Comparison of ENCODE assay signal across 11 cellular contexts in genomic region chr21:33374874-33375644, GRCh38. TPM values are rescaled to one million over a fixed set of nuclear protein-coding genes. Genes with fewer than 3 reads are reported as not detected.
DNase-seq lines count a peak whose midpoint lies in the region; ATAC-seq, FAIRE-seq and TF ChIP-seq lines count a peak whose summit lies in the region.
"Had no signal": no experiment of that assay in that cellular context is flagged by ENCODE, and none has a peak within 500 bp of the region (broad histone marks: within the 10 kb centered on the region; RNA-seq: fewer than 3 reads in every experiment).

No MANE protein-coding gene starts in this region.

- no peaks in the 10 kb centered on the region for H4K20me1 ChIP-seq in GM12878 (ENCODE audit: control insufficient read depth, insufficient read depth)

- CTCF ChIA-PET in HEK293T (lab: Yijun Ruan, JAX) (no interaction called here), GM12878 (lab: Yijun Ruan, JAX) (interaction anchor here (0.7 to 5.9 kb wide), 17 partner anchors 9 to 177 kb away, joined by 3 to 75 read pairs (median 5); no protein-coding TSS in a partner anchor)
- CTCF ChIA-PET in activated naive CD4-positive, alpha-beta T cell treated with anti-CD3 and anti-CD28 coated beads for 36 hours (lab: Charles Lee): interaction anchor here (0.6 to 4.2 kb wide), 5 partner anchors 15 to 503 kb away, joined by 3 to 28 read pairs (median 11); no protein-coding TSS in a partner anchor

- no peaks in the 10 kb centered on the region for H3K79me2 ChIP-seq in GM12878 (ENCODE audit: control insufficient read depth, insufficient read depth, low read length)

- H2AFZ ChIP-seq in GM12878 (ENCODE audit: control insufficient read depth, low read depth, low read length): no peak overlapping the region; the same call in 1 of the 2 replicates

- peaks cover 1 to 6% of the 10 kb centered on the region in 2 donors for H3K36me3 Mint-ChIP-seq in CD14-positive monocyte
- peaks cover 4% of the 10 kb centered on the region for H3K36me3 Mint-ChIP-seq in natural killer cell treated with Interleukin-12 subunit alpha and Interleukin-12 subunit beta and Interleukin-15 and Interleukin-18, amount 100 ng/mL, for 72 hours
- H3K36me3 Mint-ChIP-seq in activated naive CD4-positive, alpha-beta T cell treated with anti-CD3 and anti-CD28 coated beads for 36 hours (ENCODE audit: low read depth): no peaks in the 10 kb centered on the region

- no peak overlapping the region for H3K27ac ChIP-seq in GM12878 (ENCODE audit: control insufficient read depth, insufficient read depth)

- peaks cover 3% of the 10 kb centered on the region for H3K9me3 ChIP-seq in GM12878 (replicated peaks; ENCODE audit: control insufficient read depth, insufficient read depth, low read length)

- H3K4me1 ChIP-seq in GM12878 (ENCODE audit: control insufficient read depth, insufficient read depth, low read length): peaks cover 22% of the 10 kb centered on the region

- no peak overlapping the region for H3K4me3 ChIP-seq in GM12878

- DNase-seq in CD14-positive monocyte (ENCODE audit: low spot score): no peak
- no peak for DNase-seq in HEK293T (ENCODE audit: extremely low spot score)
- no peak for DNase-seq in GM12878 (ENCODE audit: low read depth, low spot score)
- peak; percentile 51 for DNase-seq in natural killer cell treated with Interleukin-12 subunit alpha and Interleukin-12 subunit beta and Interleukin-15 and Interleukin-18, amount 100 ng/mL, for 72 hours (ENCODE audit: low spot score)
- DNase-seq in NCI-H510A (lab: John Stamatoyannopoulos, UW): no peak
- no peak for DNase-seq in activated naive CD4-positive, alpha-beta T cell treated with anti-CD3 and anti-CD28 coated beads for 36 hours
- DNase-seq in GDM1 (lab: John Stamatoyannopoulos, UW): no peak
- DNase-seq in activated CD8-positive, alpha-beta memory T cell treated with anti-CD3 and anti-CD28 coated beads, Interleukin-2, amount 50 U/mL, for 48 hours: no peak
- DNase-seq: cortex of kidney, NCI-H187 treated with DMSO at 0.1 percent for 48 hours had no signal

- SMC1A ChIA-PET in GM12878 (lab: Charles Lee; ENCODE audit: uncharacterized antibody, unreplicated experiment): interaction anchor here (0.9 to 5.7 kb wide), 15 partner anchors 10 to 178 kb away, joined by 3 to 39 read pairs (median 6); no protein-coding TSS in a partner anchor

- intact Hi-C loops in CD14-positive monocyte (cut with micrococcal nuclease) (loop anchor here in 1 of 2 donors (1.0 kb wide), 3 partner anchors 8 to 176 kb away; no protein-coding TSS in a partner anchor), GM12878 (cut with micrococcal nuclease; ENCODE audit: unreplicated experiment) (loop anchor here (1.0 kb wide), 1 partner anchor 176 kb away; no protein-coding TSS in a partner anchor)
- intact Hi-C loops in activated naive CD4-positive, alpha-beta T cell treated with anti-CD3 and anti-CD28 coated beads for 36 hours (cut with micrococcal nuclease): loop anchor here (1.0 to 2.0 kb wide), 3 partner anchors 14 to 175 kb away; no protein-coding TSS in a partner anchor

- no peak for TF ChIP-seq RAD21 in GM12878 (IDR thresholded peaks at IDR 0.05; ENCODE audit: insufficient read depth, low read depth, low read length)

- TF ChIP-seq EP300 in GM12878 (IDR thresholded peaks at IDR 0.05; ENCODE audit: borderline replicate concordance in 1 of 2, control insufficient read depth in 1 of 2, low read depth in 2 of 2, low read length in 2 of 2): no peak

- FAIRE-seq in GM12878 (lab: Jason Lieb, UNC): no peak

- BruUV-seq in GM12878 (replicated peaks; lab: Mats Ljungman, UMichigan): no TSS peak

- ATAC-seq in GM12878: peak; percentile 32
- no peak for ATAC-seq in natural killer cell treated with Interleukin-12 subunit alpha and Interleukin-12 subunit beta and Interleukin-15 and Interleukin-18, amount 100 ng/mL, for 72 hours

- peak; percentile 56 for TF ChIP-seq CTCF in CD14-positive monocyte (IDR thresholded peaks at IDR 0.05)
- TF ChIP-seq CTCF in GM12878 (IDR thresholded peaks at IDR 0.05 in 2 of 3, conservative IDR thresholded peaks at IDR 0.05 in 1 of 3; ENCODE audit: control insufficient read depth in 2 of 3, extremely low read depth in 1 of 3, insufficient read depth in 1 of 3, low read depth in 3 of 3, low read length in 3 of 3): no peak

- H3K27me3 ChIP-seq in GM12878 (replicated peaks in 1 of 2; ENCODE audit: control insufficient read depth in 2 of 2, insufficient read depth in 2 of 2, low read length in 1 of 2): no peaks in the 10 kb centered on the region

- H3K36me3 ChIP-seq in GM12878 (ENCODE audit: control insufficient read depth in 2 of 2, insufficient read depth in 2 of 2, low read length in 1 of 2): no peaks in the 10 kb centered on the region

- in situ Hi-C loops in GM12878 (cut with MboI): no loop called here

- no peak overlapping the region for H3K9ac ChIP-seq in GM12878 (ENCODE audit: control insufficient read depth, insufficient read depth, low read length)

- H3K4me3 Mint-ChIP-seq in CD14-positive monocyte: peak overlapping the region in 1 of 2 donors; percentile 22
- peak overlapping the region; percentile 16 for H3K4me3 Mint-ChIP-seq in natural killer cell treated with Interleukin-12 subunit alpha and Interleukin-12 subunit beta and Interleukin-15 and Interleukin-18, amount 100 ng/mL, for 72 hours
- H3K4me3 Mint-ChIP-seq in activated naive CD4-positive, alpha-beta T cell treated with anti-CD3 and anti-CD28 coated beads for 36 hours: no peak overlapping the region
- H3K4me3 Mint-ChIP-seq: stimulated activated naive CD8-positive, alpha-beta T cell treated with anti-CD3 and anti-CD28 coated beads, Interleukin-15, amount 100 ng/mL, for 72 hours had no signal

- peak overlapping the region; percentile 90 to 97 (median 95) for H3K27ac Mint-ChIP-seq in CD14-positive monocyte
- no peak overlapping the region for H3K27ac Mint-ChIP-seq in natural killer cell treated with Interleukin-12 subunit alpha and Interleukin-12 subunit beta and Interleukin-15 and Interleukin-18, amount 100 ng/mL, for 72 hours
- H3K27ac Mint-ChIP-seq in activated naive CD4-positive, alpha-beta T cell treated with anti-CD3 and anti-CD28 coated beads for 36 hours: no peak overlapping the region
- H3K27ac Mint-ChIP-seq: stimulated activated naive CD8-positive, alpha-beta T cell treated with anti-CD3 and anti-CD28 coated beads, Interleukin-15, amount 100 ng/mL, for 72 hours had no signal

- no peak for TF ChIP-seq POLR2A in GM12878 (IDR thresholded peaks at IDR 0.05; ENCODE audit: low read depth, low read length)

- POLR2A ChIA-PET in HEK293T (lab: Yijun Ruan, JAX): no interaction called here
- POLR2A ChIA-PET in GM12878 (lab: Charles Lee): interaction anchor here (0.6 to 1.2 kb wide), 5 partner anchors 11 to 138 kb away, joined by 3 to 4 read pairs (median 3); no protein-coding TSS in a partner anchor

- WGBS in GM12878 (ENCODE audit: insufficient coverage, insufficient replicate concordance, low lambda C conversion rate, missing lambda C conversion rate): 15% methylated on average over 7 of the region's 7 CpGs

- H3K4me2 ChIP-seq in GM12878 (ENCODE audit: control insufficient read depth, insufficient read depth): no peak overlapping the region; the same call in 1 of the 2 replicates

- H3K9me3 Mint-ChIP-seq in CD14-positive monocyte: peaks cover 0 to 3% (median under 1%) of the 10 kb centered on the region in 7 donors
- no peaks in the 10 kb centered on the region for H3K9me3 Mint-ChIP-seq in natural killer cell treated with Interleukin-12 subunit alpha and Interleukin-12 subunit beta and Interleukin-15 and Interleukin-18, amount 100 ng/mL, for 72 hours
- H3K9me3 Mint-ChIP-seq in activated naive CD4-positive, alpha-beta T cell treated with anti-CD3 and anti-CD28 coated beads for 36 hours: no peaks in the 10 kb centered on the region

- peaks cover 70% of the 10 kb centered on the region for H3K4me1 Mint-ChIP-seq in CD14-positive monocyte
- peaks cover 9 to 11% of the 10 kb centered on the region in 2 donors for H3K4me1 Mint-ChIP-seq in natural killer cell treated with Interleukin-12 subunit alpha and Interleukin-12 subunit beta and Interleukin-15 and Interleukin-18, amount 100 ng/mL, for 72 hours (ENCODE audit: low read depth in 2 of 2)
- H3K4me1 Mint-ChIP-seq in activated naive CD4-positive, alpha-beta T cell treated with anti-CD3 and anti-CD28 coated beads for 36 hours (ENCODE audit: low read depth): peaks cover 18% of the 10 kb centered on the region

- RAD21 ChIA-PET in GM12878 (lab: Charles Lee; ENCODE audit: unreplicated experiment): interaction anchor here (1.6 to 13.8 kb wide), 5 partner anchors 12 to 178 kb away, joined by 4 to 148 read pairs (median 7); partner anchors contain the start of gene IFNAR1

- no peaks in the 10 kb centered on the region for H3K27me3 Mint-ChIP-seq in CD14-positive monocyte (ENCODE audit: low read depth in 3 of 3)
- H3K27me3 Mint-ChIP-seq in natural killer cell treated with Interleukin-12 subunit alpha and Interleukin-12 subunit beta and Interleukin-15 and Interleukin-18, amount 100 ng/mL, for 72 hours: peaks cover 43 to 54% of the 10 kb centered on the region in 2 donors
- H3K27me3 Mint-ChIP-seq in activated naive CD4-positive, alpha-beta T cell treated with anti-CD3 and anti-CD28 coated beads for 36 hours (ENCODE audit: low read depth): no peaks in the 10 kb centered on the region

RNA-seq across cellular contexts. Expression of gene IFNGR2, which starts 28.2 kb away (rescaled TPM):
- 100 to 1,000 TPM; 204 to 324 TPM for polyA plus RNA-seq in CD14-positive monocyte
- total RNA-seq in GM12878 (2013; cell fraction: nucleolus; rRNA removed): 34.3 and 38.6 TPM in 2 replicates
- 78.3 and 91.0 TPM in 2 replicates for total RNA-seq in GM12878 (2014; rRNA removed)
- total RNA-seq in GM12878 (2014; rRNA removed; fragmentation: Illumina TruSeq; extraction: Trizol): 75.2 and 79.7 TPM in 2 replicates
- 67.3 and 71.5 TPM in 2 replicates for total RNA-seq in GM12878 (2021)
- polyA plus RNA-seq in GM12878 (2011; ENCODE audit: low read depth): 36.2 TPM
- 81.8 and 96.9 TPM in 2 replicates for polyA plus RNA-seq in GM12878 (2011; rRNA removed)
- polyA plus RNA-seq in GM12878 (2011; cell fraction: cytosol; rRNA removed): 67.0 and 70.6 TPM in 2 replicates
- 25.2 and 37.7 TPM in 2 replicates for polyA plus RNA-seq in GM12878 (2011; cell fraction: nucleus; rRNA removed)
- polyA plus RNA-seq in GM12878 (2012): 40.6 and 62.4 TPM in 2 replicates
- 98.8 and 144 TPM in 2 replicates for polyA plus RNA-seq in GM12878 (2014; fragmentation: Illumina TruSeq; extraction: Trizol)
- polyA plus RNA-seq in GM12878 (2014; fragmentation: Nextera tagmentation; extraction: Ambion mirVana): 10 to 100 TPM; 23.6 to 33.2 TPM
- 72.9 and 85.1 TPM in 2 replicates for polyA plus RNA-seq in GM12878 (2014; rRNA removed)
- polyA plus RNA-seq in GM12878 (2016; fragmentation: Nextera tagmentation; extraction: Ambion mirVana): 10 to 100 TPM; 75.7 to 84.2 TPM
- 90.9 and 105 TPM in 2 replicates for polyA minus RNA-seq in GM12878 (2011; rRNA and poly(A)+ RNA removed)
- polyA minus RNA-seq in GM12878 (2011; cell fraction: cytosol; rRNA and poly(A)+ RNA removed): 34.8 and 35.5 TPM in 2 replicates
- 15.0 and 20.4 TPM in 2 replicates for polyA minus RNA-seq in GM12878 (2011; cell fraction: nucleus; rRNA and poly(A)+ RNA removed)
- 1 to 10 TPM in 1 of 2 donors, not detected in 1; 1.6 TPM for total RNA-seq in natural killer cell treated with Interleukin-12 subunit alpha and Interleukin-12 subunit beta and Interleukin-15 and Interleukin-18, amount 100 ng/mL, for 72 hours
- total RNA-seq in activated naive CD4-positive, alpha-beta T cell treated with anti-CD3 and anti-CD28 coated beads for 36 hours: 10 to 100 TPM; 16.3 to 17.5 TPM

RNA-seq across cellular contexts. Expression of gene IFNAR1, which starts 50.3 kb away (rescaled TPM):
- polyA plus RNA-seq in CD14-positive monocyte (10 to 100 TPM; 56.2 to 95.3 TPM), GM12878 (2011; rRNA removed) (12.2 and 17.6 TPM in 2 replicates), GM12878 (2014; fragmentation: Illumina TruSeq; extraction: Trizol) (23.6 and 28.6 TPM in 2 replicates), GM12878 (2014; fragmentation: Nextera tagmentation; extraction: Ambion mirVana) (10 to 100 TPM; 25.6 to 30.9 TPM), GM12878 (2014; rRNA removed) (10.9 and 12.0 TPM in 2 replicates), GM12878 (2016; fragmentation: Nextera tagmentation; extraction: Ambion mirVana) (10 to 100 TPM; 55.3 to 62.4 TPM)
- total RNA-seq in GM12878 (2013; cell fraction: nucleolus; rRNA removed): 28.3 and 29.7 TPM in 2 replicates
- total RNA-seq in GM12878 (2014; rRNA removed) (17.0 and 17.3 TPM in 2 replicates), GM12878 (2014; rRNA removed; fragmentation: Illumina TruSeq; extraction: Trizol) (17.0 and 19.0 TPM in 2 replicates), GM12878 (2021) (33.2 and 35.5 TPM in 2 replicates)
- 18.0 TPM for polyA plus RNA-seq in GM12878 (2011; ENCODE audit: low read depth)
- polyA plus RNA-seq in GM12878 (2011; cell fraction: cytosol; rRNA removed): 6.8 and 11.1 TPM in 2 replicates
- 4.0 and 5.0 TPM in 2 replicates for polyA plus RNA-seq in GM12878 (2011; cell fraction: nucleus; rRNA removed)
- polyA plus RNA-seq in GM12878 (2012): 26.3 and 34.8 TPM in 2 replicates
- 17.7 and 17.8 TPM in 2 replicates for polyA minus RNA-seq in GM12878 (2011; rRNA and poly(A)+ RNA removed)
- polyA minus RNA-seq in GM12878 (2011; cell fraction: cytosol; rRNA and poly(A)+ RNA removed): 9.8 and 11.4 TPM in 2 replicates
- polyA minus RNA-seq in GM12878 (2011; cell fraction: nucleus; rRNA and poly(A)+ RNA removed): 5.9 and 9.6 TPM in 2 replicates
- 10 to 100 TPM; 16.0 to 16.6 TPM for total RNA-seq in natural killer cell treated with Interleukin-12 subunit alpha and Interleukin-12 subunit beta and Interleukin-15 and Interleukin-18, amount 100 ng/mL, for 72 hours
- total RNA-seq in activated naive CD4-positive, alpha-beta T cell treated with anti-CD3 and anti-CD28 coated beads for 36 hours: 10 to 100 TPM; 20.6 to 24.3 TPM

Comparison
In these comparisons a context has a peak if more than half of its experiments do, and no peak if none do; other contexts are left out.
1. H3K27ac Mint-ChIP-seq: peak in CD14-positive monocyte (7 of 7); none in natural killer cell treated with Interleukin-12 subunit alpha and Interleukin-12 subunit beta and Interleukin-15 and Interleukin-18, amount 100 ng/mL, for 72 hours (0 of 2) and activated naive CD4-positive, alpha-beta T cell treated with anti-CD3 and anti-CD28 coated beads for 36 hours (single experiment).
2. RNA of gene IFNGR2, which starts 28.2 kb away (total RNA-seq): 34.3 to 91.0 TPM in GM12878 and 16.3 to 17.5 TPM in activated naive CD4-positive, alpha-beta T cell treated with anti-CD3 and anti-CD28 coated beads for 36 hours; 1.6 TPM in natural killer cell treated with Interleukin-12 subunit alpha and Interleukin-12 subunit beta and Interleukin-15 and Interleukin-18, amount 100 ng/mL, for 72 hours; every median in the first group is over 4 times any median in the second.